ENCODE assay signal across 12 cellular contexts in the genomic region with DNA sequence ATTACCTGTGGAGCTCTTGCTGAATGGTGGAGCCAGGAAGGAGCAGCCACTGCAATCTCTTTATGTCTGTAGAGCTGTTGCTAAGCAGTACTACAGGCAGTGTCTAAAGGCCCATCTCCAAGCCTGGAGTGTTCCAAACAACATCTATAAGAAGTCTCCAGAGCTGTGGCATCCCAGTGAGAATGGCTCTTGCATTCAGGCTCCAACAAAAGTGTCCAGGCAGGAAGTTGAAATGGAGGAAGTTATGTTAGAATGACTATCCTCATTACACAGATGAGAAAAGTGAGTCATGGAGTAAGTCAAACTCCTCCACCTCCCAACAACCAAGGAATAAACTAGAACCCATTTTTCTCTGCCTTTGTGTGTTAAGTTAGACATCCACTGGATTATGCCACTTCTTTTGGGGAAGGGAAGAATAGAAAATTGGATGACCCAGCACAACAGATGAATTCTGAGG.
DNase-seq lines count a peak whose midpoint lies in the region; ATAC-seq, FAIRE-seq and TF ChIP-seq lines count a peak whose summit lies in the region.
"Had no signal": no experiment of that assay in that cellular context is flagged by ENCODE, and none has a peak within 500 bp of the region (broad histone marks: within the 10 kb centered on the region; RNA-seq: fewer than 3 reads in every experiment).

No MANE protein-coding gene starts in this region.

- no peak for FAIRE-seq in HepG2 (lab: Jason Lieb, UNC)

- peak; percentile 26 for DNase-seq in GM03348 (ENCODE audit: low spot score)
- DNase-seq in PC-3 = peak; percentile 60
- DNase-seq in colonic mucosa = no peak
- DNase-seq in cerebellar nuclear complex (lab: John Stamatoyannopoulos, UW) = no peak
- no peak for DNase-seq in GM10266 (ENCODE audit: extremely low spot score)
- DNase-seq in right atrium auricular region (ENCODE audit: low spot score) = no peak
- DNase-seq in HepG2 (ENCODE audit: low spot score) = no peak
- DNase-seq: activated effector memory CD4-positive, alpha-beta T cell treated with anti-CD3 and anti-CD28 coated beads, Interleukin-2, amount 50 U/mL, for 16 hours; NCI-H1417; stimulated activated CD4-positive, alpha-beta T cell treated with anti-CD3 and anti-CD28 coated beads, Interleukin-2, amount 100 ng/mL, for 48 hours; upper lobe of left lung had no signal

- TF ChIP-seq POLR2A in HepG2 (IDR thresholded peaks at IDR 0.05; ENCODE audit: insufficient read depth in 1 of 2, low read depth in 2 of 2, low read length in 2 of 2) = no peak

- H3K27ac ChIP-seq in PC-3 (ENCODE audit: low read length) (peak overlapping the region; percentile 98), colonic mucosa (peak overlapping the region; percentile 57), parathyroid adenoma (peak overlapping the region; percentile 98), right atrium auricular region (no peak overlapping the region), HepG2 (ENCODE audit: extremely low read length, insufficient read depth, low read length) (no peak overlapping the region)

- TF ChIP-seq EP300 in HepG2 (IDR thresholded peaks at IDR 0.05; ENCODE audit: low read depth in 2 of 2, low read length in 2 of 2) (no peak), HepG2 (CRISPR knock-in tag; IDR thresholded peaks at IDR 0.05; ENCODE audit: borderline replicate concordance) (no peak)

- BruUV-seq in PC-3 (replicated peaks; lab: Mats Ljungman, UMichigan) (no TSS peak), HepG2 (replicated peaks; lab: Mats Ljungman, UMichigan) (no TSS peak)

- H4K20me1 ChIP-seq in PC-3 (ENCODE audit: low read length) = no peaks in the 10 kb centered on the region
- H4K20me1 ChIP-seq in HepG2 (ENCODE audit: insufficient read depth, low read length) = no peaks in the 10 kb centered on the region

- peak overlapping the region; percentile 83 for H3K4me2 ChIP-seq in PC-3 (ENCODE audit: low read length)
- no peak overlapping the region for H3K4me2 ChIP-seq in parathyroid adenoma (ENCODE audit: low read length)
- no peak overlapping the region for H3K4me2 ChIP-seq in HepG2 (ENCODE audit: low read depth, low read length)

- H3K9me2 ChIP-seq in PC-3 (replicated peaks; ENCODE audit: low read length) = no peaks in the 10 kb centered on the region

- H3K36me3 ChIP-seq in PC-3 (ENCODE audit: low read depth, low read length) (no peaks in the 10 kb centered on the region), colonic mucosa (no peaks in the 10 kb centered on the region), parathyroid adenoma (ENCODE audit: control insufficient read depth, insufficient read depth, low read length) (no peaks in the 10 kb centered on the region), right atrium auricular region (no peaks in the 10 kb centered on the region), HepG2 (replicated peaks in 1 of 2; ENCODE audit: control insufficient read depth in 1 of 2, insufficient read depth in 2 of 2, low read length in 2 of 2) (no peaks in the 10 kb centered on the region)
- H3K36me3 ChIP-seq: upper lobe of left lung had no signal

- H3K9me3 ChIP-seq in PC-3 (ENCODE audit: low read length) (no peaks in the 10 kb centered on the region), colonic mucosa (no peaks in the 10 kb centered on the region), parathyroid adenoma (ENCODE audit: control insufficient read depth, low read length) (no peaks in the 10 kb centered on the region), right atrium auricular region (no peaks in the 10 kb centered on the region), HepG2 (ENCODE audit: low read length) (no peaks in the 10 kb centered on the region)
- H3K9me3 ChIP-seq: upper lobe of left lung had no signal

- H3K79me2 ChIP-seq in PC-3 (ENCODE audit: low read length) = no peaks in the 10 kb centered on the region
- H3K79me2 ChIP-seq in parathyroid adenoma = no peaks in the 10 kb centered on the region
- no peaks in the 10 kb centered on the region for H3K79me2 ChIP-seq in HepG2 (ENCODE audit: insufficient read depth, low read length)

- intact Hi-C loops in PC-3 (cut with micrococcal nuclease) (loop anchor here (2.0 kb wide), 2 partner anchors 53 to 287 kb away; no protein-coding TSS in a partner anchor), colonic mucosa (cut with DNase I) (no loop called here), HepG2 (cut with micrococcal nuclease; ENCODE audit: unreplicated experiment) (no loop called here)

- peaks cover 11% of the 10 kb centered on the region for H3F3A ChIP-seq in PC-3 (ENCODE audit: low read length, unreplicated experiment)

- in situ Hi-C loops in HepG2 (cut with HindIII; ENCODE audit: extremely low pct_ligation_motif_present, low pct_unique_long_range_greater_than_20kb) = no loop called here

- TF ChIP-seq RAD21 in HepG2 (CRISPR knock-in tag; IDR thresholded peaks at IDR 0.05) = no peak

- H2AFZ ChIP-seq in PC-3 (ENCODE audit: low read length) = no peak overlapping the region
- H2AFZ ChIP-seq in parathyroid adenoma = peak overlapping the region; percentile 10
- no peak overlapping the region for H2AFZ ChIP-seq in HepG2 (ENCODE audit: low read length)

- POLR2A ChIA-PET in PC-3 (lab: Charles Lee; ENCODE audit: unreplicated experiment) = no interaction called here
- POLR2A ChIA-PET in HepG2 (lab: Yijun Ruan, JAX) = no interaction called here

- ATAC-seq in PC-3 = peak; percentile 16
- no peak for ATAC-seq in HepG2

- peaks cover 41% of the 10 kb centered on the region for H3K4me1 ChIP-seq in PC-3 (ENCODE audit: insufficient read depth, low read length)
- H3K4me1 ChIP-seq in colonic mucosa = no peaks in the 10 kb centered on the region
- H3K4me1 ChIP-seq in parathyroid adenoma = peaks cover 46% of the 10 kb centered on the region
- peaks cover 0 to 8% of the 10 kb centered on the region in 2 donors for H3K4me1 ChIP-seq in right atrium auricular region
- peaks cover 4% of the 10 kb centered on the region; the same call in 1 of the 2 replicates for H3K4me1 ChIP-seq in HepG2 (ENCODE audit: insufficient read depth, low read length)

- TF ChIP-seq CTCF in PC-3 (conservative IDR thresholded peaks at IDR 0.05; ENCODE audit: low read depth, low read length) = no peak
- TF ChIP-seq CTCF in colonic mucosa (IDR thresholded peaks at IDR 0.05) = no peak
- TF ChIP-seq CTCF in parathyroid adenoma (IDR thresholded peaks at IDR 0.05) = no peak
- no peak for TF ChIP-seq CTCF in GM10266 (IDR thresholded peaks at IDR 0.05; ENCODE audit: control insufficient read depth, insufficient read depth, low read depth, missing control alignments)
- no peak for TF ChIP-seq CTCF in right atrium auricular region (IDR thresholded peaks at IDR 0.05)
- no peak for TF ChIP-seq CTCF in HepG2 (CRISPR knock-in tag; IDR thresholded peaks at IDR 0.05)

- CTCF ChIA-PET in PC-3 (lab: Charles Lee) = no interaction called here
- CTCF ChIA-PET in HepG2 (lab: Yijun Ruan, JAX; ENCODE audit: low intra/inter-chr PET ratio, low total read pairs) = no interaction called here

- H3K9ac ChIP-seq in PC-3 (ENCODE audit: low read length) = peak overlapping the region; percentile 75
- no peak overlapping the region for H3K9ac ChIP-seq in colonic mucosa (ENCODE audit: low read depth in 2 of 2, low read length in 2 of 2)
- no peak overlapping the region for H3K9ac ChIP-seq in parathyroid adenoma
- no peak overlapping the region for H3K9ac ChIP-seq in HepG2 (ENCODE audit: insufficient read depth, low read depth, low read length)

- no peaks in the 10 kb centered on the region for H3K27me3 ChIP-seq in PC-3 (ENCODE audit: low read length)
- no peaks in the 10 kb centered on the region for H3K27me3 ChIP-seq in colonic mucosa
- no peaks in the 10 kb centered on the region for H3K27me3 ChIP-seq in parathyroid adenoma (ENCODE audit: control insufficient read depth, insufficient read depth, low read length)
- H3K27me3 ChIP-seq in right atrium auricular region = no peaks in the 10 kb centered on the region
- H3K27me3 ChIP-seq in HepG2 (ENCODE audit: control insufficient read depth in 1 of 2, insufficient read depth in 2 of 2, low read length in 2 of 2) = no peaks in the 10 kb centered on the region; a peak in 1 of 5 replicates
- H3K27me3 ChIP-seq: upper lobe of left lung had no signal

- H3K4me3 ChIP-seq in PC-3 (ENCODE audit: low read length) (peak overlapping the region; percentile 58), colonic mucosa (no peak overlapping the region), parathyroid adenoma (ENCODE audit: low read depth, low read length) (peak overlapping the region; percentile 42), right atrium auricular region (no peak overlapping the region), HepG2 (replicated peaks in 1 of 3; ENCODE audit: insufficient read depth in 1 of 3, low read depth in 2 of 3, low read length in 3 of 3) (no peak overlapping the region)
- H3K4me3 ChIP-seq: upper lobe of left lung had no signal

TF ChIP-seq in HepG2, 621 proteins besides CTCF, POLR2A, EP300 and RAD21 (continues in another document):
- TF ChIP-seq, protein P1, sequence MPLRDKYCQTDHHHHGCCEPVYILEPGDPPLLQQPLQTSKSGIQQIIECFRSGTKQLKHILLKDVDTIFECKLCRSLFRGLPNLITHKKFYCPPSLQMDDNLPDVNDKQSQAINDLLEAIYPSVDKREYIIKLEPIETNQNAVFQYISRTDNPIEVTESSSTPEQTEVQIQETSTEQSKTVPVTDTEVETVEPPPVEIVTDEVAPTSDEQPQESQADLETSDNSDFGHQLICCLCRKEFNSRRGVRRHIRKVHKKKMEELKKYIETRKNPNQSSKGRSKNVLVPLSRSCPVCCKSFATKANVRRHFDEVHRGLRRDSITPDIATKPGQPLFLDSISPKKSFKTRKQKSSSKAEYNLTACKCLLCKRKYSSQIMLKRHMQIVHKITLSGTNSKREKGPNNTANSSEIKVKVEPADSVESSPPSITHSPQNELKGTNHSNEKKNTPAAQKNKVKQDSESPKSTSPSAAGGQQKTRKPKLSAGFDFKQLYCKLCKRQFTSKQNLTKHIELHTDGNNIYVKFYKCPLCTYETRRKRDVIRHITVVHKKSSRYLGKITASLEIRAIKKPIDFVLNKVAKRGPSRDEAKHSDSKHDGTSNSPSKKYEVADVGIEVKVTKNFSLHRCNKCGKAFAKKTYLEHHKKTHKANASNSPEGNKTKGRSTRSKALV (CRISPR knock-in tag; IDR thresholded peaks at IDR 0.05) = no peak
- TF ChIP-seq PAX8 (CRISPR knock-in tag; IDR thresholded peaks at IDR 0.05; ENCODE audit: borderline replicate concordance) (no peak), PCBP1 (IDR thresholded peaks at IDR 0.05; ENCODE audit: borderline replicate concordance, low read depth, low read length) (no peak), MED1 (CRISPR knock-in tag; IDR thresholded peaks at IDR 0.05) (no peak), ZFP62 (CRISPR knock-in tag; IDR thresholded peaks at IDR 0.05) (no peak), NR3C1 (CRISPR knock-in tag; IDR thresholded peaks at IDR 0.05) (no peak), SETDB1 (CRISPR knock-in tag; IDR thresholded peaks at IDR 0.05; ENCODE audit: borderline replicate concordance) (no peak)

Comparison
In these comparisons a context has a peak if more than half of its experiments do, and no peak if none do; other contexts are left out.
1. DNase-seq: peak in GM03348 (single experiment) and PC-3 (single experiment); none in colonic mucosa (single experiment), cerebellar nuclear complex (0 of 2), GM10266 (single experiment), right atrium auricular region (single experiment) and HepG2 (single experiment).
2. H3K27ac ChIP-seq: peak in PC-3 (single experiment), colonic mucosa (single experiment) and parathyroid adenoma (single experiment); none in right atrium auricular region (0 of 2) and HepG2 (single experiment).
3. H3K4me3 ChIP-seq: peak in PC-3 (single experiment) and parathyroid adenoma (single experiment); none in colonic mucosa (single experiment), right atrium auricular region (0 of 2) and HepG2 (0 of 3).